In genomic region chr3:174862101-174862500, GRCh38 we compare ENCODE assay signal across 10 cellular contexts. TPM values are rescaled to one million over a fixed set of nuclear protein-coding genes. Genes with fewer than 3 reads are reported as not detected.
DNase-seq lines count a peak whose midpoint lies in the region; FAIRE-seq and TF ChIP-seq lines count a peak whose summit lies in the region.
"Had no signal": no experiment of that assay in that cellular context is flagged by ENCODE, and none has a peak within 500 bp of the region (broad histone marks: within the 10 kb centered on the region; RNA-seq: fewer than 3 reads in every experiment).

No MANE protein-coding gene starts in this region.

- 59% methylated on average over 3 of the region's 3 CpGs; no CpG with 5 or more reads in 1 of the 2 experiments for WGBS in H1 (ENCODE audit: extremely low coverage in 1 of 2, insufficient coverage in 1 of 2, insufficient read length in 1 of 2, insufficient replicate concordance in 2 of 2, low coverage in 1 of 2, low lambda C conversion rate in 2 of 2, missing lambda C conversion rate in 1 of 2), 2 experiments
- WGBS in prostate gland: 47% methylated on average over 3 of the region's 3 CpGs

- H4K8ac ChIP-seq in H1 (ENCODE audit: extremely low read depth, insufficient read depth, low read length): no peak overlapping the region

- H3K79me2 ChIP-seq in H1 (ENCODE audit: control insufficient read depth in 1 of 2, insufficient read depth in 2 of 2, low read length in 2 of 2) (no peaks in the 10 kb centered on the region), OCI-LY7 (ENCODE audit: insufficient read depth, low read depth, low read length) (no peaks in the 10 kb centered on the region)

- no peak overlapping the region for H2BK12ac ChIP-seq in H1 (ENCODE audit: low read depth, low read length)

- H4K20me1 ChIP-seq in H1 (replicated peaks in 1 of 2; ENCODE audit: control insufficient read depth in 1 of 2, insufficient read depth in 2 of 2, low read length in 2 of 2) (no peaks in the 10 kb centered on the region), OCI-LY7 (ENCODE audit: insufficient read depth, low read length) (no peaks in the 10 kb centered on the region)

- H3K27me3 ChIP-seq in H1 (replicated peaks in 1 of 4; ENCODE audit: control insufficient read depth in 3 of 4, extremely low read depth in 1 of 4, insufficient read depth in 3 of 4, low read length in 3 of 4): no peaks in the 10 kb centered on the region; a peak in 1 of 7 replicates
- H3K27me3 ChIP-seq in prostate gland (replicated peaks; ENCODE audit: insufficient read depth): no peaks in the 10 kb centered on the region
- H3K27me3 ChIP-seq: cardiac muscle cell had no signal

- H2BK5ac ChIP-seq in H1 (ENCODE audit: low read depth, low read length): no peak overlapping the region

- TF ChIP-seq EP300 in H1 (IDR thresholded peaks at IDR 0.05; ENCODE audit: borderline replicate concordance in 1 of 2, low read depth in 2 of 2, low read length in 2 of 2): no peak

- no peak overlapping the region for H4K91ac ChIP-seq in H1 (replicated peaks; ENCODE audit: insufficient read length, low read length)

- peak; percentile 94 for FAIRE-seq in H1 (lab: Jason Lieb, UNC)

- H3K4me1 ChIP-seq in H1 (replicated peaks in 1 of 4; ENCODE audit: control insufficient read depth in 3 of 4, insufficient read depth in 4 of 4, low read length in 3 of 4) (peaks cover 0 to 3% (median 1%) of the 10 kb centered on the region in 4 experiments; a peak in 3 of 7 replicates), prostate gland (replicated peaks) (no peaks in the 10 kb centered on the region), OCI-LY7 (ENCODE audit: insufficient read depth, low read length, poor library complexity, severe bottlenecking) (no peaks in the 10 kb centered on the region)

- no peak overlapping the region for H3K4me2 ChIP-seq in H1 (ENCODE audit: insufficient read depth in 1 of 2, low read depth in 2 of 2, low read length in 2 of 2)
- no peak overlapping the region for H3K4me2 ChIP-seq in OCI-LY7 (ENCODE audit: low read length)

- peak; percentile 80 to 86 for TF ChIP-seq RAD21 in H1 (IDR thresholded peaks at IDR 0.05 in 1 of 2, conservative IDR thresholded peaks at IDR 0.05 in 1 of 2; ENCODE audit: low read depth in 2 of 2, low read length in 2 of 2)

- DNase-seq in HCEC 1CT: peak; percentile 2
- DNase-seq in NCI-H2107 treated with DMSO at 0.1 percent for 48 hours (lab: John Stamatoyannopoulos, UW; ENCODE audit: unreplicated experiment): peak; percentile 89
- DNase-seq in H1 (ENCODE audit: low read depth in 1 of 2, low spot score in 2 of 2): peak; percentile 17 to 52
- peak; percentile 11 for DNase-seq in prostate gland (ENCODE audit: low spot score)
- DNase-seq in NCI-H2196 (lab: John Stamatoyannopoulos, UW; ENCODE audit: unreplicated experiment): no peak
- no peak for DNase-seq in OCI-LY7 (ENCODE audit: low spot score)
- no peak for DNase-seq in substantia nigra (lab: John Stamatoyannopoulos, UW)
- DNase-seq in activated CD4-positive, alpha-beta T cell treated with anti-CD3 and anti-CD28 coated beads, Interleukin-2, amount 50 U/mL, for 4 hours: no peak
- DNase-seq: naive thymus-derived CD4-positive, alpha-beta T cell had no signal

- H2BK120ac ChIP-seq in H1 (replicated peaks; ENCODE audit: low read depth, low read length): no peak overlapping the region

- no peak overlapping the region for H4K5ac ChIP-seq in H1 (ENCODE audit: insufficient read length, low read depth, low read length)

- H3K79me1 ChIP-seq in H1 (ENCODE audit: low read depth, low read length): no peaks in the 10 kb centered on the region

- H3K56ac ChIP-seq in H1 (replicated peaks; ENCODE audit: insufficient read length, low read depth, low read length): no peak overlapping the region

- H3K4me3 ChIP-seq in H1 (ENCODE audit: extremely low read depth in 1 of 4, insufficient read depth in 2 of 4, low read depth in 3 of 4, low read length in 4 of 4) (no peak overlapping the region), prostate gland (no peak overlapping the region), OCI-LY7 (ENCODE audit: low read depth, low read length, poor library complexity, severe bottlenecking) (no peak overlapping the region)
- H3K4me3 ChIP-seq: cardiac muscle cell had no signal

- H3K14ac ChIP-seq in H1 (ENCODE audit: insufficient read length): no peak overlapping the region

- no TSS peak for BruUV-seq in OCI-LY7 (replicated peaks; lab: Mats Ljungman, UMichigan)

- no peaks in the 10 kb centered on the region for H3K9me2 ChIP-seq in OCI-LY7 (ENCODE audit: insufficient read depth, low read length)

- H3K27ac ChIP-seq in H1 (ENCODE audit: low read depth, low read length): no peak overlapping the region
- no peak overlapping the region for H3K27ac ChIP-seq in prostate gland
- no peak overlapping the region for H3K27ac ChIP-seq in OCI-LY7 (ENCODE audit: low read depth, low read length, poor library complexity, severe bottlenecking)
- no peak overlapping the region for H3K27ac ChIP-seq in substantia nigra (ENCODE audit: low read depth, low read length, poor library complexity, severe bottlenecking)
- H3K27ac ChIP-seq: cardiac muscle cell had no signal

- 0 out of 2 replicates have a peak overlapping the region, but pooled peaks have one; percentile 28 for H2AFZ ChIP-seq in H1 (ENCODE audit: low read length)
- no peak overlapping the region for H2AFZ ChIP-seq in OCI-LY7 (ENCODE audit: low read length)

- TF ChIP-seq POLR2A in H1 (IDR thresholded peaks at IDR 0.05; ENCODE audit: control extremely low read depth in 1 of 2, low read depth in 2 of 2, low read length in 2 of 2) (no peak), prostate gland (IDR thresholded peaks at IDR 0.05) (no peak)

- no peak overlapping the region for H3K18ac ChIP-seq in H1 (ENCODE audit: extremely low read depth, low read length)

- no peak overlapping the region for H3K23ac ChIP-seq in H1 (ENCODE audit: insufficient read length)

- H3K9me3 ChIP-seq in H1 (ENCODE audit: insufficient read depth in 2 of 2, low read depth in 1 of 2, low read length in 1 of 2): no peaks in the 10 kb centered on the region
- H3K9me3 ChIP-seq in prostate gland: no peaks in the 10 kb centered on the region
- H3K9me3 ChIP-seq in OCI-LY7 (ENCODE audit: low read length): no peaks in the 10 kb centered on the region

- POLR2A ChIA-PET in H1 (lab: Charles Lee; ENCODE audit: partially characterized antibody): interaction anchor here (0.6 kb wide), 1 partner anchor 630 kb away, joined by 3 read pairs; no protein-coding TSS in a partner anchor
- POLR2A ChIA-PET in OCI-LY7 (lab: Charles Lee): interaction anchor here (1.0 to 1.8 kb wide), 2 partner anchors 9 to 16 kb away, joined by 3 to 5 read pairs; no protein-coding TSS in a partner anchor

- H3K9ac ChIP-seq in H1 (replicated peaks in 1 of 4; ENCODE audit: extremely low read depth in 1 of 4, low read depth in 3 of 4, low read length in 3 of 4): no peak overlapping the region

- H3K4ac ChIP-seq in H1 (replicated peaks; ENCODE audit: insufficient read length, low read depth, low read length): no peak overlapping the region

- H3K23me2 ChIP-seq in H1 (ENCODE audit: low read depth, low read length): no peaks in the 10 kb centered on the region

- no peak overlapping the region for H2AK5ac ChIP-seq in H1 (ENCODE audit: low read depth, low read length)

- intact Hi-C loops in prostate gland (cut with DNase I): no loop called here
- intact Hi-C loops in OCI-LY7 (cut with micrococcal nuclease; ENCODE audit: unreplicated experiment): no loop called here

- H2BK15ac ChIP-seq in H1 (ENCODE audit: low read length): no peak overlapping the region

- CTCF ChIA-PET in H1 (lab: Charles Lee; ENCODE audit: partially characterized antibody) (interaction anchor here (0.7 to 2.1 kb wide), 17 partner anchors 10 to 1079 kb away, joined by 3 to 10 read pairs (median 3); no protein-coding TSS in a partner anchor), OCI-LY7 (lab: Charles Lee; ENCODE audit: unreplicated experiment) (no interaction called here)

- H3K36me3 ChIP-seq in H1 (ENCODE audit: control insufficient read depth in 2 of 4, insufficient read depth in 4 of 4, low read length in 3 of 4): no peaks in the 10 kb centered on the region
- no peaks in the 10 kb centered on the region for H3K36me3 ChIP-seq in prostate gland
- H3K36me3 ChIP-seq in OCI-LY7 (ENCODE audit: insufficient read depth, low read length): no peaks in the 10 kb centered on the region
- H3K36me3 ChIP-seq: cardiac muscle cell had no signal

- H2BK20ac ChIP-seq in H1 (ENCODE audit: low read length): no peak overlapping the region

- peak; percentile 18 to 76 (median 50) for TF ChIP-seq CTCF in H1 (IDR thresholded peaks at IDR 0.05; ENCODE audit: control extremely low read depth in 1 of 3, insufficient read depth in 1 of 3, low read depth in 1 of 3, low read length in 3 of 3)
- TF ChIP-seq CTCF in prostate gland (IDR thresholded peaks at IDR 0.05): peak in 2 of 4 experiments; percentile 44 to 54
- TF ChIP-seq CTCF in OCI-LY7 (conservative IDR thresholded peaks at IDR 0.05; ENCODE audit: low read length): no peak; the same call in 1 of the 2 replicates

TF ChIP-seq in H1, 55 proteins besides CTCF, POLR2A, EP300 and RAD21:
- TF ChIP-seq E2F6 (IDR thresholded peaks at IDR 0.05) (no peak), TEAD4 (IDR thresholded peaks at IDR 0.05; ENCODE audit: low read depth, low read length) (0 out of 2 replicates have a peak, but pooled peaks have one; percentile 23)

RNA-seq across cellular contexts. Expression of gene NAALADL2, which starts 3.0 kb away (rescaled TPM):
- total RNA-seq in H1 (2021; fragmentation: NEBNext Ultra II Directional; extraction: Animal tissue kit (Norgen Biotek cat#: 25700)): 0.22 and 0.69 TPM in 2 replicates
- polyA plus RNA-seq in H1 (2011; rRNA removed): 0.12 and 0.30 TPM in 2 replicates
- polyA plus RNA-seq in H1 (2011; cell fraction: cytosol; rRNA removed): 0.37 TPM
- 0.30 TPM for polyA plus RNA-seq in H1 (2011; cell fraction: nucleus; rRNA removed)
- 0.35 to 1.3 TPM (median 0.60 TPM) in 4 replicates for polyA plus RNA-seq in H1 (2012, experiment 1 of 2)
- polyA plus RNA-seq in H1 (2012, experiment 2 of 2): not detected
- polyA plus RNA-seq in H1 (2013, experiment 1 of 2): 0.59 TPM
- 0.77 TPM for polyA plus RNA-seq in H1 (2013, experiment 2 of 2)
- polyA minus RNA-seq in H1 (2011; rRNA and poly(A)+ RNA removed): 2.4 TPM in 2 replicates
- polyA minus RNA-seq in H1 (2011; cell fraction: cytosol; rRNA and poly(A)+ RNA removed): not detected
- polyA minus RNA-seq in H1 (2011; cell fraction: nucleus; rRNA and poly(A)+ RNA removed): 6.9 TPM
- total RNA-seq in prostate gland (10 to 100 TPM; 12.2 to 20.2 TPM), OCI-LY7 (2022) (0.70 TPM in 1 of 2 replicates, not detected in the other)
- 0.25 and 0.26 TPM in 2 replicates for total RNA-seq in OCI-LY7 (2014; rRNA removed; shearing (Covaris generic))
- polyA plus RNA-seq: naive thymus-derived CD4-positive, alpha-beta T cell had no signal

Comparison
In these comparisons a context has a peak if more than half of its experiments do, and no peak if none do; other contexts are left out.
1. DNase-seq: peak in HCEC 1CT (single experiment), NCI-H2107 treated with DMSO at 0.1 percent for 48 hours (single experiment), H1 (2 of 2) and prostate gland (single experiment); none in NCI-H2196 (single experiment), OCI-LY7 (single experiment), substantia nigra (0 of 49) and activated CD4-positive, alpha-beta T cell treated with anti-CD3 and anti-CD28 coated beads, Interleukin-2, amount 50 U/mL, for 4 hours (0 of 2).